In the genomic region with DNA sequence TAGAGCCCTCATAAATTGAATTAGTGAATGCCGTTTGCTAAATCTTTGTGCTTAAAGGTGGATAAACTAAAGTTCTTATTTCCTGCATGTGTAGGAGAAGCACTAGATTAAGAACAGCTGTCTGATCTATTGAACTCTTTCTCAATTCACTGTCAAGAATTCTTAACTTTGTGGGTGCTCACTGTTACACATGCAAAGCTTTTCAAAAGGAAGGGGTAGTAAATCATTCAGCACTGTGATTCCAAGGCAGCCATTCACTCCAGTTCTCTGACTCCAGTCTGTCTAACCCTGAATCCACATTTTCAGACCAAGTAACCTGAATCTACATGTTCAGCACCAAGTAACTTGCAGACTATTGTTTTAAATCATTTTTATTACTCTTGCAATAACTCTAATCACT, we compare ENCODE assay signal across 17 cellular contexts.
"Had no signal": no experiment of that assay in that cellular context is flagged by ENCODE, and none has a peak within 500 bp of the region (broad histone marks: within the 10 kb centered on the region; RNA-seq: fewer than 3 reads in every experiment).

No MANE protein-coding gene starts in this region.

- H3K4me1 Mint-ChIP-seq: activated T-helper 17 cell treated with anti-CD3 and anti-CD28 coated beads, Interleukin-2, amount 50 U/mL, for 72 hours; immature natural killer cell; naive B cell had no signal

- FAIRE-seq: small intestine had no signal

- H3K36me3 Mint-ChIP-seq: immature natural killer cell, naive B cell had no signal

- H3K27me3 Mint-ChIP-seq: activated T-helper 17 cell treated with anti-CD3 and anti-CD28 coated beads, Interleukin-2, amount 50 U/mL, for 72 hours; naive B cell had no signal

- H3K9me3 ChIP-seq: ascending aorta, colonic mucosa, esophagus muscularis mucosa, neutrophil, transverse colon, vagina had no signal

- ATAC-seq: activated CD4-positive, CD25-positive, alpha-beta regulatory T cell treated with anti-CD3 and anti-CD28 coated beads, Interleukin-2, amount 50 U/mL, for 24 hours; activated T-helper 17 cell treated with anti-CD3 and anti-CD28 coated beads, Interleukin-2, amount 50 U/mL, for 72 hours; stimulated activated naive CD8-positive, alpha-beta T cell treated with anti-CD3 and anti-CD28 coated beads, Interleukin-15, Interleukin-2, amounts not matched to agents 100 U/mL and 50 U/mL, for 24 hours had no signal

- DNase-seq: activated naive CD4-positive, alpha-beta T cell treated with Interleukin-2 at 50 U/mL for 16 hours; colonic mucosa; head of caudate nucleus; immature natural killer cell; naive B cell; small intestine; stimulated activated naive CD8-positive, alpha-beta T cell treated with anti-CD3 and anti-CD28 coated beads, Interleukin-15, Interleukin-2, amounts not matched to agents 100 U/mL and 50 U/mL, for 24 hours; SW 1271; transverse colon had no signal

- H3K4me3 Mint-ChIP-seq: activated T-helper 17 cell treated with anti-CD3 and anti-CD28 coated beads, Interleukin-2, amount 50 U/mL, for 72 hours; immature natural killer cell; naive B cell had no signal

- H3K4me3 ChIP-seq: ascending aorta, cardiac muscle cell, colonic mucosa, esophagus muscularis mucosa, lung, transverse colon, vagina had no signal

- H3K27ac Mint-ChIP-seq: activated T-helper 17 cell treated with anti-CD3 and anti-CD28 coated beads, Interleukin-2, amount 50 U/mL, for 72 hours; immature natural killer cell; naive B cell had no signal
